In genomic region chr20:18585134-18585533, GRCh38 we compare ENCODE assay signal across 1 cellular context.
TF ChIP-seq lines count a peak whose summit lies in the region.

No MANE protein-coding gene starts in this region.

TF ChIP-seq in HepG2, 621 proteins besides CTCF, POLR2A, EP300 and RAD21 (continued from another document):
- peak; percentile 93 for TF ChIP-seq CEBPG (CRISPR knock-in tag; IDR thresholded peaks at IDR 0.05)
- TF ChIP-seq ZNF850 (CRISPR knock-in tag; conservative IDR thresholded peaks at IDR 0.05): no peak
- TF ChIP-seq HOXA5 (CRISPR knock-in tag; IDR thresholded peaks at IDR 0.05): peak; percentile 82
- peak; percentile 75 for TF ChIP-seq THAP11 (CRISPR knock-in tag; IDR thresholded peaks at IDR 0.05)
- TF ChIP-seq GATAD2A (CRISPR knock-in tag; IDR thresholded peaks at IDR 0.05): peak; percentile 84
- TF ChIP-seq ZSCAN5A (CRISPR knock-in tag; IDR thresholded peaks at IDR 0.05; ENCODE audit: borderline replicate concordance): no peak
- TF ChIP-seq HINFP (CRISPR knock-in tag; IDR thresholded peaks at IDR 0.05; ENCODE audit: low read depth): no peak
- no peak for TF ChIP-seq FOXA1 (IDR thresholded peaks at IDR 0.05)
- TF ChIP-seq FOXA1 (CRISPR knock-in tag; IDR thresholded peaks at IDR 0.05): 0 out of 2 replicates have a peak, but pooled peaks have one; percentile 31
- TF ChIP-seq PHF20 (CRISPR knock-in tag; IDR thresholded peaks at IDR 0.05): 0 out of 2 replicates have a peak, but pooled peaks have one; percentile 19
- TF ChIP-seq GABPA (IDR thresholded peaks at IDR 0.05; ENCODE audit: low read depth, low read length): no peak
- TF ChIP-seq GABPA (CRISPR knock-in tag; IDR thresholded peaks at IDR 0.05; ENCODE audit: low read depth): peak; percentile 59
- peak; percentile 30; the same call in 1 of the 2 replicates for TF ChIP-seq NFYB (CRISPR knock-in tag; IDR thresholded peaks at IDR 0.05)
- TF ChIP-seq PBX2 (CRISPR knock-in tag; IDR thresholded peaks at IDR 0.05): peak; percentile 70
- TF ChIP-seq ZNF34 (CRISPR knock-in tag; IDR thresholded peaks at IDR 0.05; ENCODE audit: borderline replicate concordance): 0 out of 2 replicates have a peak, but pooled peaks have one; percentile 20
- no peak for TF ChIP-seq ZNF792 (CRISPR knock-in tag; IDR thresholded peaks at IDR 0.05)
- TF ChIP-seq GABPB1 (CRISPR knock-in tag; IDR thresholded peaks at IDR 0.05): peak; percentile 31; the same call in 1 of the 2 replicates
- TF ChIP-seq KLF16 (CRISPR knock-in tag; IDR thresholded peaks at IDR 0.05): peak in 1 of 2 experiments; percentile 49; a peak in 1 of 4 replicates
- TF ChIP-seq SP5 (CRISPR knock-in tag; IDR thresholded peaks at IDR 0.05; ENCODE audit: borderline replicate concordance, low read depth): peak; percentile 60; the same call in 1 of the 2 replicates
- peak; percentile 56 for TF ChIP-seq MED1 (CRISPR knock-in tag; IDR thresholded peaks at IDR 0.05)
- TF ChIP-seq ZNF225 (CRISPR knock-in tag; IDR thresholded peaks at IDR 0.05): no peak
